Comparison of ENCODE assay signal across 26 cellular contexts in the genomic region with DNA sequence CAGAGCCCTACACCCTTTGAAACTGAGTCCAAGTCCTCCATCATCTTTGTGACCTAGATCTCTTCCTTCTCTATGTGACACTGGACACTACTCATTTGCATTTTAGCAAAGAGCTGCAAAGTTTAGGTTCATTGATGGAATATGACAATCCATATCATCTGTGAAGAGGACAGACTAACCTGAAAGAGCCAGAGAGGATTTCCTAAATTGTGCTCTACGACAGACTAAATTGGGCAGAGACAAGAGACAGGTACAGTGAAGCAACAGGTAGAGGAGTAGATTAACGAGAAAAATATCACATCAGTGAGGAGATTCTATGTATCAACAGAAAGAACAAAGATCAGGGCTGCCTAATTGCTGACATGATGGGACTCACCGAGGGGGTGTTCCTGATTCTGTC.
"Had no signal": no experiment of that assay in that cellular context is flagged by ENCODE, and none has a peak within 500 bp of the region (broad histone marks: within the 10 kb centered on the region; RNA-seq: fewer than 3 reads in every experiment).

A gene with protein sequence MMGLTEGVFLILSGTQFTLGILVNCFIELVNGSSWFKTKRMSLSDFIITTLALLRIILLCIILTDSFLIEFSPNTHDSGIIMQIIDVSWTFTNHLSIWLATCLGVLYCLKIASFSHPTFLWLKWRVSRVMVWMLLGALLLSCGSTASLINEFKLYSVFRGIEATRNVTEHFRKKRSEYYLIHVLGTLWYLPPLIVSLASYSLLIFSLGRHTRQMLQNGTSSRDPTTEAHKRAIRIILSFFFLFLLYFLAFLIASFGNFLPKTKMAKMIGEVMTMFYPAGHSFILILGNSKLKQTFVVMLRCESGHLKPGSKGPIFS (plus strand): TSS at position 301 of the 400 bp plus-strand sequence. CDS start 62 bp downstream, at position 363.

- H3K4me1 ChIP-seq: left ventricle myocardium inferior, pancreas, prostate gland, suprapubic skin, tibial nerve, uterus had no signal

- H3K36me3 ChIP-seq: prostate gland, uterus had no signal

- H3K27ac ChIP-seq: hepatocyte, left ventricle myocardium inferior, pancreas, prostate gland, skin epidermis, suprapubic skin, tibial nerve, uterus had no signal

- H3K27me3 Mint-ChIP-seq: naive B cell; stimulated activated naive CD8-positive, alpha-beta T cell treated with anti-CD3 and anti-CD28 coated beads, Interleukin-15, Interleukin-2, amounts not matched to agents 100 ng/mL and 50 ng/mL, for 24 hours; type B pancreatic cell had no signal

- ATAC-seq: natural killer cell, pancreas, right cardiac atrium, sciatic nerve had no signal

- H3K9me3 Mint-ChIP-seq: mesothelial cell of epicardium; naive B cell; natural killer cell; stimulated activated naive CD8-positive, alpha-beta T cell treated with anti-CD3 and anti-CD28 coated beads, Interleukin-15, Interleukin-2, amounts not matched to agents 100 ng/mL and 50 ng/mL, for 24 hours; type B pancreatic cell had no signal

- DNase-seq: islet precursor cell; left ventricle myocardium inferior; mesendoderm; naive B cell; natural killer cell; nucleus accumbens; pancreas; posterior cingulate gyrus; retina; right cardiac atrium; stimulated activated CD4-positive, alpha-beta T cell treated with anti-CD3 and anti-CD28 coated beads, Interleukin-12 subunit alpha, Interleukin-12 subunit beta, amount 100 ng/mL, for 4 hours; stimulated activated CD4-positive, alpha-beta T cell treated with anti-CD3 and anti-CD28 coated beads, Interleukin-15, amount 100 ng/mL, for 24 hours; stimulated activated CD4-positive, alpha-beta T cell treated with anti-CD3 and anti-CD28 coated beads, Interleukin-2, amount 100 ng/mL, for 24 hours; stimulated activated CD4-positive, alpha-beta T cell treated with anti-CD3 and anti-CD28 coated beads, Interleukin-4, amount 100 ng/mL, for 1 hour; stimulated activated naive CD4-positive, alpha-beta T cell; uterus had no signal

- H3K4me3 Mint-ChIP-seq: mesothelial cell of epicardium; naive B cell; natural killer cell; stimulated activated naive CD8-positive, alpha-beta T cell treated with anti-CD3 and anti-CD28 coated beads, Interleukin-15, Interleukin-2, amounts not matched to agents 100 ng/mL and 50 ng/mL, for 24 hours; type B pancreatic cell had no signal

- H3K27ac Mint-ChIP-seq: mesothelial cell of epicardium; natural killer cell; stimulated activated naive CD8-positive, alpha-beta T cell treated with anti-CD3 and anti-CD28 coated beads, Interleukin-15, Interleukin-2, amounts not matched to agents 100 ng/mL and 50 ng/mL, for 24 hours; type B pancreatic cell had no signal

- H3K4me3 ChIP-seq: hepatocyte, left ventricle myocardium inferior, lung, pancreas, prostate gland, skin epidermis, suprapubic skin, tibial nerve, uterus had no signal

- H3K4me1 Mint-ChIP-seq: mesothelial cell of epicardium had no signal

- H3K27me3 ChIP-seq: hepatocyte, pancreas, suprapubic skin, tibial nerve, uterus had no signal

- H3K9me3 ChIP-seq: left ventricle myocardium inferior, pancreas, prostate gland, suprapubic skin, tibial nerve, uterus had no signal
